In the genomic region with DNA sequence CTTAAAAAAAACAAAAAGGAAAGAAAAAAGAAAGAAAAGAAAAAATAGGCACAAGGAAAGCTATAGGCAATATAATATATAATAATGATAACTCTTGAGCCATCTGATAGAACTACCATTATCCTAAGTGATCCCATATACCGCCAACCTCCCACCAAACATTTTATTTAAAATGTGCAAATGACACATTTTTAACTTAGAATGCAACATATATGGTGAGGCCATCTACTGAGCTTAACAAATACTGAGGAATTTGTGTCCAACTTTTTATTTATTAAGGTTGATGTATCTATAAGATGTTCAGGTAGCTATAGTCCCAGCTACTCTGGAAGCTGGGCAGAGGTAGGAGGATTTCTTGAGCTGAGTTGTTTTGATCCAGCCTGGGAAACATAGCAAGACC, we compare ENCODE assay signal across 35 cellular contexts.
"Had no signal": no experiment of that assay in that cellular context is flagged by ENCODE, and none has a peak within 500 bp of the region (broad histone marks: within the 10 kb centered on the region; RNA-seq: fewer than 3 reads in every experiment).

No MANE protein-coding gene starts in this region.

- FAIRE-seq: astrocyte had no signal

- H3K4me1 ChIP-seq: adrenal gland, body of pancreas, breast epithelium had no signal

- H3K27me3 Mint-ChIP-seq: activated B cell treated with CpG ODN at 0.5 μM for 24 hours; activated CD4-positive, alpha-beta memory T cell treated with anti-CD3 and anti-CD28 coated beads for 36 hours; activated CD8-positive, alpha-beta T cell treated with anti-CD3 and anti-CD28 coated beads for 36 hours; activated naive CD8-positive, alpha-beta T cell treated with anti-CD3 and anti-CD28 coated beads for 36 hours; activated T-helper 17 cell treated with anti-CD3 and anti-CD28 coated beads, Interleukin-2, amount 50 U/mL, for 72 hours had no signal

- H3K9me3 Mint-ChIP-seq: activated B cell treated with CpG ODN at 0.5 μM for 24 hours; activated CD4-positive, alpha-beta memory T cell treated with anti-CD3 and anti-CD28 coated beads for 36 hours; activated CD4-positive, alpha-beta T cell treated with anti-CD3 and anti-CD28 coated beads, Interleukin-2, amount 10 ng/mL, durations not matched to agents 24 days and 14 days; activated CD8-positive, alpha-beta T cell treated with anti-CD3 and anti-CD28 coated beads for 36 hours; activated naive CD4-positive, alpha-beta T cell treated with anti-CD3 and anti-CD28 coated beads for 36 hours; activated naive CD4-positive, alpha-beta T cell treated with anti-CD3 and anti-CD28 coated beads, Interleukin-2, amount 50 U/mL, for 72 hours; activated naive CD8-positive, alpha-beta T cell treated with anti-CD3 and anti-CD28 coated beads for 36 hours; activated T-cell treated with anti-CD3 and anti-CD28 coated beads, Interleukin-2, amount 50 U/mL, for 4 hours; activated T-cell treated with anti-CD3 and anti-CD28 coated beads, Interleukin-2, amount 50 U/mL, for 72 hours; activated T-helper 1 cell treated with anti-CD3 and anti-CD28 coated beads, Interleukin-12 subunit alpha, Interleukin-12 subunit beta, Interleukin-2, Interleukin-4 antibody, amounts not matched to agents 30 ng/mL and 10 ng/mL and 1 ng/mL, durations not matched to agents 14 hours and 24 hours and 36 hours; activated T-helper 17 cell treated with anti-CD3 and anti-CD28 coated beads, Interleukin-2, amount 50 U/mL, for 72 hours; T-helper 1 cell treated with Interleukin-12 subunit alpha and Interleukin-12 subunit beta and Interleukin-4 antibody, amounts not matched to agents 30 μg/mL and 1 μg/mL, for 36 hours; T-helper 2 cell treated with Interferon-gamma antibody and Interleukin-4, amounts not matched to agents 5 μg/mL and 100 μg/mL, for 36 hours had no signal

- H3K36me3 Mint-ChIP-seq: activated CD4-positive, alpha-beta memory T cell treated with anti-CD3 and anti-CD28 coated beads for 36 hours; activated naive CD4-positive, alpha-beta T cell treated with anti-CD3 and anti-CD28 coated beads, Interleukin-2, amount 50 U/mL, for 72 hours; activated naive CD8-positive, alpha-beta T cell treated with anti-CD3 and anti-CD28 coated beads for 36 hours had no signal

- H3K9me3 ChIP-seq: adrenal gland, body of pancreas, breast epithelium had no signal

- DNase-seq: activated B cell treated with CpG ODN at 0.5 μM for 24 hours; activated CD4-positive, alpha-beta memory T cell treated with anti-CD3 and anti-CD28 coated beads for 36 hours; activated CD4-positive, alpha-beta T cell treated with anti-CD3 and anti-CD28 coated beads for 4 hours; activated CD4-positive, alpha-beta T cell treated with anti-CD3 and anti-CD28 coated beads, Interleukin-2, amount 10 ng/mL, durations not matched to agents 24 days and 14 days; activated CD4-positive, alpha-beta T cell treated with anti-CD3 and anti-CD28 coated beads, Interleukin-2, amount 50 U/mL, for 1 hour; activated CD4-positive, alpha-beta T cell treated with anti-CD3 and anti-CD28 coated beads, Interleukin-2, amount 50 U/mL, for 4 hours; activated CD4-positive, CD25-positive, alpha-beta regulatory T cell treated with anti-CD3 and anti-CD28 coated beads, Interleukin-2, amount 50 U/mL, for 72 hours; activated CD8-positive, alpha-beta memory T cell treated with anti-CD3 and anti-CD28 coated beads, Interleukin-2, amount 50 U/mL, for 4 hours; activated CD8-positive, alpha-beta T cell treated with anti-CD3 and anti-CD28 coated beads for 36 hours; activated effector memory CD4-positive, alpha-beta T cell treated with anti-CD3 and anti-CD28 coated beads, Interleukin-2, amount 50 U/mL, for 16 hours; activated gamma-delta T cell treated with Interleukin-2 at 50 U/mL for 16 hours; activated naive CD4-positive, alpha-beta T cell; activated naive CD4-positive, alpha-beta T cell treated with anti-CD3 and anti-CD28 coated beads for 36 hours; activated naive CD4-positive, alpha-beta T cell treated with anti-CD3 and anti-CD28 coated beads, Interleukin-2, amount 50 U/mL, for 16 hours; activated naive CD8-positive, alpha-beta T cell treated with anti-CD3 and anti-CD28 coated beads for 36 hours; activated T-cell treated with anti-CD3 and anti-CD28 coated beads for 4 hours; activated T-cell treated with anti-CD3 and anti-CD28 coated beads, Interleukin-2, amount 50 U/mL, for 1 hour; activated T-cell treated with anti-CD3 and anti-CD28 coated beads, Interleukin-2, amount 50 U/mL, for 4 hours; activated T-cell treated with anti-CD3 and anti-CD28 coated beads, Interleukin-2, amount 50 U/mL, for 72 hours; adrenal gland; amniotic stem cell; aorta; body of pancreas; brain microvascular endothelial cell; central memory CD4-positive, alpha-beta T cell; T-helper 2 cell; T-helper 9 cell had no signal

- H3K27me3 ChIP-seq: adrenal gland, body of pancreas, brain microvascular endothelial cell, breast epithelium had no signal

- H3K4me1 Mint-ChIP-seq: activated B cell treated with CpG ODN at 0.5 μM for 24 hours; activated CD4-positive, alpha-beta T cell treated with anti-CD3 and anti-CD28 coated beads, Interleukin-2, amount 10 ng/mL, durations not matched to agents 24 days and 14 days; activated naive CD8-positive, alpha-beta T cell treated with anti-CD3 and anti-CD28 coated beads for 36 hours; activated T-helper 17 cell treated with anti-CD3 and anti-CD28 coated beads, Interleukin-2, amount 50 U/mL, for 72 hours had no signal

- H3K4me3 ChIP-seq: adrenal gland, body of pancreas, breast epithelium had no signal

- H3K27ac Mint-ChIP-seq: activated B cell treated with CpG ODN at 0.5 μM for 24 hours; activated CD4-positive, alpha-beta memory T cell treated with anti-CD3 and anti-CD28 coated beads for 36 hours; activated CD4-positive, alpha-beta T cell treated with anti-CD3 and anti-CD28 coated beads, Interleukin-2, amount 10 ng/mL, durations not matched to agents 24 days and 14 days; activated CD8-positive, alpha-beta T cell treated with anti-CD3 and anti-CD28 coated beads for 36 hours; activated naive CD4-positive, alpha-beta T cell treated with anti-CD3 and anti-CD28 coated beads for 36 hours; activated naive CD4-positive, alpha-beta T cell treated with anti-CD3 and anti-CD28 coated beads, Interleukin-2, amount 50 U/mL, for 72 hours; activated naive CD8-positive, alpha-beta T cell treated with anti-CD3 and anti-CD28 coated beads for 36 hours; activated T-cell treated with anti-CD3 and anti-CD28 coated beads, Interleukin-2, amount 50 U/mL, for 72 hours; activated T-helper 1 cell treated with anti-CD3 and anti-CD28 coated beads, Interleukin-12 subunit alpha, Interleukin-12 subunit beta, Interleukin-2, Interleukin-4 antibody, amounts not matched to agents 30 ng/mL and 10 ng/mL and 1 ng/mL, durations not matched to agents 14 hours and 24 hours and 36 hours; activated T-helper 17 cell treated with anti-CD3 and anti-CD28 coated beads, Interleukin-2, amount 50 U/mL, for 72 hours; T-helper 1 cell treated with Interleukin-12 subunit alpha and Interleukin-12 subunit beta and Interleukin-4 antibody, amounts not matched to agents 30 μg/mL and 1 μg/mL, for 36 hours; T-helper 2 cell treated with Interferon-gamma antibody and Interleukin-4, amounts not matched to agents 5 μg/mL and 100 μg/mL, for 36 hours had no signal

- H3K4me3 Mint-ChIP-seq: activated B cell treated with CpG ODN at 0.5 μM for 24 hours; activated CD4-positive, alpha-beta memory T cell treated with anti-CD3 and anti-CD28 coated beads for 36 hours; activated CD4-positive, alpha-beta T cell treated with anti-CD3 and anti-CD28 coated beads, Interleukin-2, amount 10 ng/mL, durations not matched to agents 24 days and 14 days; activated CD8-positive, alpha-beta T cell treated with anti-CD3 and anti-CD28 coated beads for 36 hours; activated naive CD4-positive, alpha-beta T cell treated with anti-CD3 and anti-CD28 coated beads for 36 hours; activated naive CD8-positive, alpha-beta T cell treated with anti-CD3 and anti-CD28 coated beads for 36 hours; activated T-cell treated with anti-CD3 and anti-CD28 coated beads, Interleukin-2, amount 50 U/mL, for 4 hours; activated T-cell treated with anti-CD3 and anti-CD28 coated beads, Interleukin-2, amount 50 U/mL, for 72 hours; activated T-helper 1 cell treated with anti-CD3 and anti-CD28 coated beads, Interleukin-12 subunit alpha, Interleukin-12 subunit beta, Interleukin-2, Interleukin-4 antibody, amounts not matched to agents 30 ng/mL and 10 ng/mL and 1 ng/mL, durations not matched to agents 14 hours and 24 hours and 36 hours; activated T-helper 17 cell treated with anti-CD3 and anti-CD28 coated beads, Interleukin-2, amount 50 U/mL, for 72 hours; T-helper 1 cell treated with Interleukin-12 subunit alpha and Interleukin-12 subunit beta and Interleukin-4 antibody, amounts not matched to agents 30 μg/mL and 1 μg/mL, for 36 hours; T-helper 2 cell treated with Interferon-gamma antibody and Interleukin-4, amounts not matched to agents 5 μg/mL and 100 μg/mL, for 36 hours had no signal

- H3K36me3 ChIP-seq: adrenal gland, brain microvascular endothelial cell, breast epithelium had no signal

- H3K27ac ChIP-seq: adrenal gland, body of pancreas, brain microvascular endothelial cell, breast epithelium, VCaP had no signal

- ATAC-seq: activated CD8-positive, alpha-beta T cell treated with anti-CD3 and anti-CD28 coated beads for 36 hours; activated naive CD4-positive, alpha-beta T cell treated with anti-CD3 and anti-CD28 coated beads, Interleukin-2, amount 50 U/mL, for 72 hours; activated T-cell treated with anti-CD3 and anti-CD28 coated beads, Interleukin-2, amount 50 U/mL, for 4 hours; activated T-cell treated with anti-CD3 and anti-CD28 coated beads, Interleukin-2, amount 50 U/mL, for 72 hours; activated T-helper 17 cell treated with anti-CD3 and anti-CD28 coated beads, Interleukin-2, amount 50 U/mL, for 72 hours; body of pancreas had no signal
